ENCODE assay signal across 20 cellular contexts in the genomic region with DNA sequence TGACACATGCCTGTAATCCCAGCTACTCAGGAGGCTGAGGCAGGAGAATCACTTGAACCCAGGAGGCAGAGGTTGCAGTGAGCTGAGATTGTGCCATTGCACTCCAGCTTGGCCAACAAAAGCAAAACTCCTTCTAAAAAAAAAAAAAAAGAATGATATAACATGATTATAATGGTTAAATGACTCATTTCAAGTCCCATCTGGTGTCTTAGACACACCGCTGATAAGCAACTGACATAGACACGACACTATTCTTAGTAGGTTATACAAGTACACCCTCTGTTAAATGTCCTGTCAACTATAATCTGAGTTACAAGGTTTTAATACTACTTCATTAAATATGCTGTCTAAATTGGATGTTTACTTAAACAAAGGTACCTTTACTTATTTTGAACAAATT.
"Had no signal": no experiment of that assay in that cellular context is flagged by ENCODE, and none has a peak within 500 bp of the region (broad histone marks: within the 10 kb centered on the region; RNA-seq: fewer than 3 reads in every experiment).

No MANE protein-coding gene starts in this region.

- H3K4me1 ChIP-seq: esophagus squamous epithelium, foreskin keratinocyte, testis, tibial nerve, upper lobe of right lung, vagina had no signal

- H3K36me3 Mint-ChIP-seq: naive thymus-derived CD4-positive, alpha-beta T cell had no signal

- H3K4me1 Mint-ChIP-seq: naive thymus-derived CD4-positive, alpha-beta T cell; stimulated activated naive CD8-positive, alpha-beta T cell treated with anti-CD3 and anti-CD28 coated beads, Interleukin-15, amount 100 ng/mL, for 72 hours had no signal

- H3K36me3 ChIP-seq: esophagus squamous epithelium, tibial nerve, upper lobe of right lung, vagina had no signal

- H3K9me3 ChIP-seq: testis, upper lobe of right lung, vagina had no signal

- H3K4me3 Mint-ChIP-seq: naive thymus-derived CD4-positive, alpha-beta T cell; nephron progenitor cell; stimulated activated naive B cell treated with anti-CD40 and anti-IgM and Interleukin-4, amounts not matched to agents 10 μg/mL and 1 μg/mL and 100 μg/mL, for 72 hours; stimulated activated naive CD8-positive, alpha-beta T cell treated with anti-CD3 and anti-CD28 coated beads, Interleukin-15, amount 100 ng/mL, for 72 hours had no signal

- H3K27me3 Mint-ChIP-seq: naive thymus-derived CD4-positive, alpha-beta T cell; stimulated activated naive B cell treated with anti-CD40 and anti-IgM and Interleukin-4, amounts not matched to agents 10 μg/mL and 1 μg/mL and 100 μg/mL, for 72 hours; stimulated activated naive CD8-positive, alpha-beta T cell treated with anti-CD3 and anti-CD28 coated beads, Interleukin-15, amount 100 ng/mL, for 72 hours had no signal

- H3K27ac Mint-ChIP-seq: naive thymus-derived CD4-positive, alpha-beta T cell; nephron progenitor cell; stimulated activated naive B cell treated with anti-CD40 and anti-IgM and Interleukin-4, amounts not matched to agents 10 μg/mL and 1 μg/mL and 100 μg/mL, for 72 hours; stimulated activated naive CD8-positive, alpha-beta T cell treated with anti-CD3 and anti-CD28 coated beads, Interleukin-15, amount 100 ng/mL, for 72 hours had no signal

- ATAC-seq: foreskin keratinocyte; naive thymus-derived CD4-positive, alpha-beta T cell; sciatic nerve; stimulated activated naive B cell treated with anti-CD40 and anti-IgM and Interleukin-4, amounts not matched to agents 10 μg/mL and 1 μg/mL and 100 μg/mL, for 72 hours; stimulated activated naive CD8-positive, alpha-beta T cell treated with anti-CD3 and anti-CD28 coated beads, Interleukin-15, amount 100 ng/mL, for 72 hours; upper lobe of right lung had no signal

- H3K27ac ChIP-seq: epithelial cell of prostate, esophagus squamous epithelium, foreskin keratinocyte, hepatocyte, skin epidermis, testis, tibial nerve, upper lobe of right lung, vagina had no signal

- H3K4me3 ChIP-seq: esophagus squamous epithelium, hepatocyte, skin epidermis, testis, tibial nerve, upper lobe of right lung, vagina had no signal

- H3K27me3 ChIP-seq: esophagus squamous epithelium, foreskin keratinocyte, hepatocyte, testis, tibial nerve, upper lobe of right lung, vagina had no signal

- DNase-seq: effector memory CD4-positive, alpha-beta T cell; esophagus squamous epithelium; foreskin keratinocyte; kidney; left cardiac atrium; mesendoderm; naive thymus-derived CD4-positive, alpha-beta T cell; nephron progenitor cell; stimulated activated CD4-positive, alpha-beta T cell treated with anti-CD3 and anti-CD28 coated beads, Interleukin-2, amount 100 ng/mL, for 24 hours; stimulated activated CD4-positive, alpha-beta T cell treated with anti-CD3 and anti-CD28 coated beads, Interleukin-4, amount 100 ng/mL, for 4 hours; stimulated activated naive B cell treated with anti-CD40 and anti-IgM and Interleukin-4, amounts not matched to agents 10 μg/mL and 1 μg/mL and 100 μg/mL, for 72 hours; stimulated activated naive CD8-positive, alpha-beta T cell treated with anti-CD3 and anti-CD28 coated beads, Interleukin-15, amount 100 ng/mL, for 72 hours; testis; upper lobe of right lung had no signal
